In the genomic region with DNA sequence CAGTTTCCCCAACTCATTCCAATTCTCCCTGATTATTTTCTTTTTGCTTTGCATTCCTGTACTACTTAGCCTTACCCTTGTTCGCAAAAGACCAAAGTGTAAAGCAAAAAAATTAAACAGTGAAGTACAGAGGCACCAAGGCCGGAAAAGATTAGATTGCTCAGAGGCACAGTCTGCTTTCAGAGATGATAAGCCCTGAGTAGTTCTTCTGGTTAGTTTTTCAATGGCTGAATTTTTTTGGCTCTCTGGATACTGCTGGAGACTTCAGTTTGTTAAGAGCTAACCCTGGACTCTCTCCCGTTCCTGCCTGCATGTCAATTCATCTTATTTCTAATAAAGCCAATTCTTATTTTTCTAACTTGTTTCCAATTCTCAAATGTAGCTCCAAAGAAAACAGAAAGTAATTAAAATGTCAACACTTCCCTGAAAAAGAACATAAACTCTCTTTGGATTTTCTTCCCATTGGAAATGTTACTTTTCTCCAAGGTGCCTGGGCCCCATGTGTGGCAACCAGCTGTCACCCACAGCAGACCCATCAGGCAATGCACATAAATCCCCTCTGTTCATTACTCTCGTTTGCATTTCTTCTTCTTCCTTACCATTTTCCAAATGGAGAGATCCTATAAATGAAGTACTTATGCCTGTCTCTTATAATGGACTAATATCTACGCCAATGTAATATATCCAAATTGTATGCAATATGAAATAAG, we compare ENCODE assay signal across 1 cellular context.
TF ChIP-seq lines count a peak whose summit lies in the region.

No MANE protein-coding gene starts in this region.

TF ChIP-seq in IMR-90, 13 proteins besides CTCF, POLR2A, EP300 and RAD21:
- TF ChIP-seq CHD1 (IDR thresholded peaks at IDR 0.05; ENCODE audit: low read depth, low read length) (no peak), MAZ (IDR thresholded peaks at IDR 0.05; ENCODE audit: borderline replicate concordance, low read depth, low read length) (no peak), MXI1 (IDR thresholded peaks at IDR 0.05; ENCODE audit: borderline replicate concordance, low read depth, low read length) (no peak), MAFK (IDR thresholded peaks at IDR 0.05; ENCODE audit: low read depth, low read length) (no peak)
- TF ChIP-seq, protein P1, sequence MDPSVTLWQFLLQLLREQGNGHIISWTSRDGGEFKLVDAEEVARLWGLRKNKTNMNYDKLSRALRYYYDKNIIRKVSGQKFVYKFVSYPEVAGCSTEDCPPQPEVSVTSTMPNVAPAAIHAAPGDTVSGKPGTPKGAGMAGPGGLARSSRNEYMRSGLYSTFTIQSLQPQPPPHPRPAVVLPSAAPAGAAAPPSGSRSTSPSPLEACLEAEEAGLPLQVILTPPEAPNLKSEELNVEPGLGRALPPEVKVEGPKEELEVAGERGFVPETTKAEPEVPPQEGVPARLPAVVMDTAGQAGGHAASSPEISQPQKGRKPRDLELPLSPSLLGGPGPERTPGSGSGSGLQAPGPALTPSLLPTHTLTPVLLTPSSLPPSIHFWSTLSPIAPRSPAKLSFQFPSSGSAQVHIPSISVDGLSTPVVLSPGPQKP (IDR thresholded peaks at IDR 0.05; ENCODE audit: borderline replicate concordance, low read depth, low read length) = no peak
